Comparison of ENCODE assay signal across 1 cellular context in genomic region chr9:4792054-4792571, GRCh38.
A peak's percentile ranks its signal among the peaks of the same experiment; 100 is the strongest.
TF ChIP-seq lines count a peak whose summit lies in the region.

No MANE protein-coding gene starts in this region.

TF ChIP-seq in WTC11, 78 proteins besides CTCF, POLR2A, EP300 and RAD21 (continued from another document):
- TF ChIP-seq SMAD3 (CRISPR knock-in tag; IDR thresholded peaks at IDR 0.05; ENCODE audit: borderline replicate concordance) (peak; percentile 25; the same call in 1 of the 2 replicates), HMGA2 (CRISPR knock-in tag; IDR thresholded peaks at IDR 0.05) (no peak)
